25 cellular contexts compared by ENCODE assay signal in the genomic region with DNA sequence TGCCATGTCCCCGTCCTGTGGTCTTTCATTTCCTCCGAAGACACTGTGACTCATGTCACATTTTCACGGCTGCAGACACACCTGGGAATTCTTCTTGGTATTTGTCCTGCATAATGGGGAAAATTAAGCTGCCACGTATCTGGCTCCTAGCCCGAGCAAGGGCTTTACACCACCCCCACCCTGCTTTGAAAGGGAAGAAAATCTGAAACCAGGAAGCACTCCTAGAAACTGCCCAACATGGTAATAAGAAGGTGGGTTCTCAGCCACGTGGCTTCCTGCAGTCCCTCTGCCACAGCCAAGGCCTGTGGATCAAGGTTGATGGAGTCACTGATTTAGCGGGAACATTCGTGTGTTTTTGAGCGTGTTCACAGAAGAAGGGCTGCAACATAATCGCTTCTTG.
A peak's percentile ranks its signal among the peaks of the same experiment; 100 is the strongest.
DNase-seq lines count a peak whose midpoint lies in the region; ATAC-seq and TF ChIP-seq lines count a peak whose summit lies in the region.
"Had no signal": no experiment of that assay in that cellular context is flagged by ENCODE, and none has a peak within 500 bp of the region (broad histone marks: within the 10 kb centered on the region; RNA-seq: fewer than 3 reads in every experiment).

No MANE protein-coding gene starts in this region.

- H3K27ac ChIP-seq in BLaER1 (no peak overlapping the region), KOPT-K1 (ENCODE audit: low read depth, low read length, poor library complexity, severe bottlenecking) (peak overlapping the region; percentile 18), caudate nucleus (ENCODE audit: low read depth, low read length) (peak overlapping the region; percentile 98), neural progenitor cell (no peak overlapping the region)
- H3K27ac ChIP-seq: body of pancreas, gastroesophageal sphincter, Peyer's patch, SJSA1, spleen had no signal

- H3K4me2 ChIP-seq in BLaER1 (peak overlapping the region; percentile 57), neural progenitor cell (peak overlapping the region; percentile 12)

- no peaks in the 10 kb centered on the region for H3F3A ChIP-seq in neural progenitor cell (ENCODE audit: low read depth)

- H2AFZ ChIP-seq in neural progenitor cell (replicated peaks) = peak overlapping the region; percentile 66

- H3K27me3 Mint-ChIP-seq in neural progenitor cell (ENCODE audit: insufficient read depth, low read depth) = peaks cover 13% of the 10 kb centered on the region
- no peaks in the 10 kb centered on the region for H3K27me3 Mint-ChIP-seq in activated T-cell treated with anti-CD3 and anti-CD28 coated beads, Interleukin-2, amount 50 U/mL, for 72 hours (ENCODE audit: low read depth)
- H3K27me3 Mint-ChIP-seq: activated CD4-positive, alpha-beta T cell treated with anti-CD3 and anti-CD28 coated beads, Interleukin-2, amount 10 ng/mL, durations not matched to agents 24 days and 14 days; activated CD8-positive, alpha-beta memory T cell treated with anti-CD3 and anti-CD28 coated beads, Interleukin-2, amount 10 ng/mL, durations not matched to agents 7 days and 5 days; activated naive CD8-positive, alpha-beta T cell treated with anti-CD3 and anti-CD28 coated beads, Interleukin-2, amount 10 ng/mL, durations not matched to agents 7 days and 5 days had no signal

- POLR2A ChIA-PET in HEK293T (lab: Yijun Ruan, JAX) = no interaction called here

- H4K20me1 ChIP-seq in BLaER1 (peaks cover 16% of the 10 kb centered on the region; the same call in 1 of the 2 replicates), neural progenitor cell (ENCODE audit: low read depth) (no peaks in the 10 kb centered on the region)

- peaks cover 51% of the 10 kb centered on the region for H3K4me1 ChIP-seq in BLaER1
- H3K4me1 ChIP-seq in neural progenitor cell = peaks cover 38% of the 10 kb centered on the region
- H3K4me1 ChIP-seq: BE2C, body of pancreas, gastroesophageal sphincter, Peyer's patch, SJSA1, spleen had no signal

- no peak overlapping the region for H3K4me3 ChIP-seq in BLaER1
- H3K4me3 ChIP-seq in neural progenitor cell = no peak overlapping the region
- H3K4me3 ChIP-seq: body of pancreas, gastroesophageal sphincter, Peyer's patch, SJSA1, spleen had no signal

- TF ChIP-seq POLR2A in erythroblast (IDR thresholded peaks at IDR 0.05; ENCODE audit: low read length) = no peak

- no peak overlapping the region for H3K4me3 Mint-ChIP-seq in neural progenitor cell
- H3K4me3 Mint-ChIP-seq in activated T-cell treated with anti-CD3 and anti-CD28 coated beads, Interleukin-2, amount 50 U/mL, for 72 hours = no peak overlapping the region
- H3K4me3 Mint-ChIP-seq: activated CD4-positive, alpha-beta T cell treated with anti-CD3 and anti-CD28 coated beads, Interleukin-2, amount 10 ng/mL, durations not matched to agents 24 days and 14 days; activated CD8-positive, alpha-beta memory T cell treated with anti-CD3 and anti-CD28 coated beads, Interleukin-2, amount 10 ng/mL, durations not matched to agents 7 days and 5 days; activated naive CD8-positive, alpha-beta T cell treated with anti-CD3 and anti-CD28 coated beads, Interleukin-2, amount 10 ng/mL, durations not matched to agents 7 days and 5 days; activated T-helper 17 cell treated with anti-CD3 and anti-CD28 coated beads, Interleukin-2, amount 50 U/mL, for 72 hours; effector memory CD8-positive, alpha-beta T cell; H9; stimulated activated naive CD8-positive, alpha-beta T cell treated with anti-CD3 and anti-CD28 coated beads, Interleukin-15, Interleukin-2, amounts not matched to agents 100 ng/mL and 50 ng/mL, for 24 hours; type B pancreatic cell had no signal

- no peaks in the 10 kb centered on the region for H3K36me3 Mint-ChIP-seq in neural progenitor cell
- H3K36me3 Mint-ChIP-seq in activated T-cell treated with anti-CD3 and anti-CD28 coated beads, Interleukin-2, amount 50 U/mL, for 72 hours (ENCODE audit: insufficient read depth in 2 of 2) = no peaks in the 10 kb centered on the region
- H3K36me3 Mint-ChIP-seq: activated CD8-positive, alpha-beta memory T cell treated with anti-CD3 and anti-CD28 coated beads, Interleukin-2, amount 10 ng/mL, durations not matched to agents 7 days and 5 days; activated naive CD8-positive, alpha-beta T cell treated with anti-CD3 and anti-CD28 coated beads, Interleukin-2, amount 10 ng/mL, durations not matched to agents 7 days and 5 days; type B pancreatic cell had no signal

- no peak overlapping the region for H3K27ac Mint-ChIP-seq in neural progenitor cell
- H3K27ac Mint-ChIP-seq in activated T-cell treated with anti-CD3 and anti-CD28 coated beads, Interleukin-2, amount 50 U/mL, for 72 hours = no peak overlapping the region
- H3K27ac Mint-ChIP-seq: activated CD4-positive, alpha-beta T cell treated with anti-CD3 and anti-CD28 coated beads, Interleukin-2, amount 10 ng/mL, durations not matched to agents 24 days and 14 days; activated CD8-positive, alpha-beta memory T cell treated with anti-CD3 and anti-CD28 coated beads, Interleukin-2, amount 10 ng/mL, durations not matched to agents 7 days and 5 days; activated naive CD8-positive, alpha-beta T cell treated with anti-CD3 and anti-CD28 coated beads, Interleukin-2, amount 10 ng/mL, durations not matched to agents 7 days and 5 days; activated T-helper 17 cell treated with anti-CD3 and anti-CD28 coated beads, Interleukin-2, amount 50 U/mL, for 72 hours; effector memory CD8-positive, alpha-beta T cell; stimulated activated naive CD8-positive, alpha-beta T cell treated with anti-CD3 and anti-CD28 coated beads, Interleukin-15, Interleukin-2, amounts not matched to agents 100 ng/mL and 50 ng/mL, for 24 hours; type B pancreatic cell had no signal

- H3K9me3 ChIP-seq in BLaER1 (no peaks in the 10 kb centered on the region), KOPT-K1 (ENCODE audit: insufficient read depth, low read length, poor library complexity, severe bottlenecking) (no peaks in the 10 kb centered on the region), neural progenitor cell (ENCODE audit: low read depth) (no peaks in the 10 kb centered on the region)
- H3K9me3 ChIP-seq: BE2C, body of pancreas, gastroesophageal sphincter, Peyer's patch, SJSA1, spleen had no signal

- no peaks in the 10 kb centered on the region for H3K79me2 ChIP-seq in neural progenitor cell (ENCODE audit: low read depth)

- DNase-seq in caudate nucleus (lab: John Stamatoyannopoulos, UW) = peak in 2 of 61 donors; percentile 30 to 40
- no peak for DNase-seq in neural progenitor cell (ENCODE audit: low spot score)
- no peak for DNase-seq in activated T-cell treated with anti-CD3 and anti-CD28 coated beads, Interleukin-2, amount 50 U/mL, for 72 hours
- no peak for DNase-seq in HEK293T (ENCODE audit: extremely low spot score)
- DNase-seq in erythroblast (lab: John Stamatoyannopoulos, UW) = no peak
- DNase-seq: activated CD4-positive, alpha-beta T cell treated with anti-CD3 and anti-CD28 coated beads, Interleukin-2, amount 10 ng/mL, durations not matched to agents 24 days and 14 days; activated CD8-positive, alpha-beta memory T cell treated with anti-CD3 and anti-CD28 coated beads, Interleukin-2, amount 10 ng/mL, durations not matched to agents 7 days and 5 days; activated naive CD8-positive, alpha-beta T cell treated with anti-CD3 and anti-CD28 coated beads, Interleukin-2, amount 10 ng/mL, durations not matched to agents 7 days and 5 days; BE2C; body of pancreas; effector memory CD8-positive, alpha-beta T cell; H9; MM.1S; NCI-H1694; Peyer's patch; spleen; T-helper 2 cell had no signal

- H3K4me1 Mint-ChIP-seq in neural progenitor cell = peaks cover 41% of the 10 kb centered on the region
- H3K4me1 Mint-ChIP-seq in activated T-cell treated with anti-CD3 and anti-CD28 coated beads, Interleukin-2, amount 50 U/mL, for 72 hours (ENCODE audit: low read depth) = no peaks in the 10 kb centered on the region
- H3K4me1 Mint-ChIP-seq: activated CD4-positive, alpha-beta T cell treated with anti-CD3 and anti-CD28 coated beads, Interleukin-2, amount 10 ng/mL, durations not matched to agents 24 days and 14 days; activated CD8-positive, alpha-beta memory T cell treated with anti-CD3 and anti-CD28 coated beads, Interleukin-2, amount 10 ng/mL, durations not matched to agents 7 days and 5 days; activated naive CD8-positive, alpha-beta T cell treated with anti-CD3 and anti-CD28 coated beads, Interleukin-2, amount 10 ng/mL, durations not matched to agents 7 days and 5 days; activated T-helper 17 cell treated with anti-CD3 and anti-CD28 coated beads, Interleukin-2, amount 50 U/mL, for 72 hours had no signal

- peaks cover 65% of the 10 kb centered on the region for H3K27me3 ChIP-seq in BLaER1
- H3K27me3 ChIP-seq in neural progenitor cell = no peaks in the 10 kb centered on the region
- H3K27me3 ChIP-seq: BE2C, body of pancreas, Peyer's patch, SJSA1 had no signal

- ATAC-seq in HG03439 (IDR thresholded peaks at IDR 0.05; ENCODE audit: unreplicated experiment) = no peak
- no peak for ATAC-seq in activated T-cell treated with anti-CD3 and anti-CD28 coated beads, Interleukin-2, amount 50 U/mL, for 72 hours (replicated peaks in 1 of 2)
- ATAC-seq: activated CD8-positive, alpha-beta memory T cell treated with anti-CD3 and anti-CD28 coated beads, Interleukin-2, amount 10 ng/mL, durations not matched to agents 7 days and 5 days; activated T-helper 17 cell treated with anti-CD3 and anti-CD28 coated beads, Interleukin-2, amount 50 U/mL, for 72 hours; body of pancreas; effector memory CD8-positive, alpha-beta T cell; gastroesophageal sphincter had no signal

- H3K9me3 Mint-ChIP-seq in neural progenitor cell = no peaks in the 10 kb centered on the region
- no peaks in the 10 kb centered on the region for H3K9me3 Mint-ChIP-seq in activated T-cell treated with anti-CD3 and anti-CD28 coated beads, Interleukin-2, amount 50 U/mL, for 72 hours
- H3K9me3 Mint-ChIP-seq: activated CD4-positive, alpha-beta T cell treated with anti-CD3 and anti-CD28 coated beads, Interleukin-2, amount 10 ng/mL, durations not matched to agents 24 days and 14 days; activated naive CD8-positive, alpha-beta T cell treated with anti-CD3 and anti-CD28 coated beads, Interleukin-2, amount 10 ng/mL, durations not matched to agents 7 days and 5 days; activated T-helper 17 cell treated with anti-CD3 and anti-CD28 coated beads, Interleukin-2, amount 50 U/mL, for 72 hours; H9; stimulated activated naive CD8-positive, alpha-beta T cell treated with anti-CD3 and anti-CD28 coated beads, Interleukin-15, Interleukin-2, amounts not matched to agents 100 ng/mL and 50 ng/mL, for 24 hours; type B pancreatic cell had no signal

- H3K9ac ChIP-seq in BLaER1 (no peak overlapping the region), neural progenitor cell (no peak overlapping the region)

- CTCF ChIA-PET in HEK293T (lab: Yijun Ruan, JAX) = no interaction called here

- H3K36me3 ChIP-seq in BLaER1 (no peaks in the 10 kb centered on the region), KOPT-K1 (ENCODE audit: insufficient read depth, low read length) (no peaks in the 10 kb centered on the region), neural progenitor cell (no peaks in the 10 kb centered on the region)
- H3K36me3 ChIP-seq: BE2C, gastroesophageal sphincter, Peyer's patch, SJSA1, spleen had no signal

- no peak for TF ChIP-seq CTCF in neural progenitor cell (IDR thresholded peaks at IDR 0.05)

TF ChIP-seq in HEK293T, 16 proteins besides CTCF, POLR2A, EP300 and RAD21 (continues in another document):
- no peak for TF ChIP-seq ELF4 (IDR thresholded peaks at IDR 0.05)
- TF ChIP-seq HDGF (IDR thresholded peaks at IDR 0.05; ENCODE audit: borderline replicate concordance) = no peak
- TF ChIP-seq ZNF384 (IDR thresholded peaks at IDR 0.05) = no peak
- TF ChIP-seq TARDBP (IDR thresholded peaks at IDR 0.05) = no peak

Comparison
In these comparisons a context has a peak if more than half of its experiments do, and no peak if none do; other contexts are left out.
1. H3K27ac ChIP-seq: peak in KOPT-K1 (single experiment) and caudate nucleus (single experiment); none in BLaER1 (single experiment) and neural progenitor cell (single experiment).